ENCODE assay signal across 2 cellular contexts in genomic region chr5:136251502-136251901, GRCh38.
TF ChIP-seq lines count a peak whose summit lies in the region.

No MANE protein-coding gene starts in this region.

TF ChIP-seq in GM23338, 12 proteins besides CTCF, POLR2A, EP300 and RAD21 (continued from another document):
- TF ChIP-seq, protein P1, sequence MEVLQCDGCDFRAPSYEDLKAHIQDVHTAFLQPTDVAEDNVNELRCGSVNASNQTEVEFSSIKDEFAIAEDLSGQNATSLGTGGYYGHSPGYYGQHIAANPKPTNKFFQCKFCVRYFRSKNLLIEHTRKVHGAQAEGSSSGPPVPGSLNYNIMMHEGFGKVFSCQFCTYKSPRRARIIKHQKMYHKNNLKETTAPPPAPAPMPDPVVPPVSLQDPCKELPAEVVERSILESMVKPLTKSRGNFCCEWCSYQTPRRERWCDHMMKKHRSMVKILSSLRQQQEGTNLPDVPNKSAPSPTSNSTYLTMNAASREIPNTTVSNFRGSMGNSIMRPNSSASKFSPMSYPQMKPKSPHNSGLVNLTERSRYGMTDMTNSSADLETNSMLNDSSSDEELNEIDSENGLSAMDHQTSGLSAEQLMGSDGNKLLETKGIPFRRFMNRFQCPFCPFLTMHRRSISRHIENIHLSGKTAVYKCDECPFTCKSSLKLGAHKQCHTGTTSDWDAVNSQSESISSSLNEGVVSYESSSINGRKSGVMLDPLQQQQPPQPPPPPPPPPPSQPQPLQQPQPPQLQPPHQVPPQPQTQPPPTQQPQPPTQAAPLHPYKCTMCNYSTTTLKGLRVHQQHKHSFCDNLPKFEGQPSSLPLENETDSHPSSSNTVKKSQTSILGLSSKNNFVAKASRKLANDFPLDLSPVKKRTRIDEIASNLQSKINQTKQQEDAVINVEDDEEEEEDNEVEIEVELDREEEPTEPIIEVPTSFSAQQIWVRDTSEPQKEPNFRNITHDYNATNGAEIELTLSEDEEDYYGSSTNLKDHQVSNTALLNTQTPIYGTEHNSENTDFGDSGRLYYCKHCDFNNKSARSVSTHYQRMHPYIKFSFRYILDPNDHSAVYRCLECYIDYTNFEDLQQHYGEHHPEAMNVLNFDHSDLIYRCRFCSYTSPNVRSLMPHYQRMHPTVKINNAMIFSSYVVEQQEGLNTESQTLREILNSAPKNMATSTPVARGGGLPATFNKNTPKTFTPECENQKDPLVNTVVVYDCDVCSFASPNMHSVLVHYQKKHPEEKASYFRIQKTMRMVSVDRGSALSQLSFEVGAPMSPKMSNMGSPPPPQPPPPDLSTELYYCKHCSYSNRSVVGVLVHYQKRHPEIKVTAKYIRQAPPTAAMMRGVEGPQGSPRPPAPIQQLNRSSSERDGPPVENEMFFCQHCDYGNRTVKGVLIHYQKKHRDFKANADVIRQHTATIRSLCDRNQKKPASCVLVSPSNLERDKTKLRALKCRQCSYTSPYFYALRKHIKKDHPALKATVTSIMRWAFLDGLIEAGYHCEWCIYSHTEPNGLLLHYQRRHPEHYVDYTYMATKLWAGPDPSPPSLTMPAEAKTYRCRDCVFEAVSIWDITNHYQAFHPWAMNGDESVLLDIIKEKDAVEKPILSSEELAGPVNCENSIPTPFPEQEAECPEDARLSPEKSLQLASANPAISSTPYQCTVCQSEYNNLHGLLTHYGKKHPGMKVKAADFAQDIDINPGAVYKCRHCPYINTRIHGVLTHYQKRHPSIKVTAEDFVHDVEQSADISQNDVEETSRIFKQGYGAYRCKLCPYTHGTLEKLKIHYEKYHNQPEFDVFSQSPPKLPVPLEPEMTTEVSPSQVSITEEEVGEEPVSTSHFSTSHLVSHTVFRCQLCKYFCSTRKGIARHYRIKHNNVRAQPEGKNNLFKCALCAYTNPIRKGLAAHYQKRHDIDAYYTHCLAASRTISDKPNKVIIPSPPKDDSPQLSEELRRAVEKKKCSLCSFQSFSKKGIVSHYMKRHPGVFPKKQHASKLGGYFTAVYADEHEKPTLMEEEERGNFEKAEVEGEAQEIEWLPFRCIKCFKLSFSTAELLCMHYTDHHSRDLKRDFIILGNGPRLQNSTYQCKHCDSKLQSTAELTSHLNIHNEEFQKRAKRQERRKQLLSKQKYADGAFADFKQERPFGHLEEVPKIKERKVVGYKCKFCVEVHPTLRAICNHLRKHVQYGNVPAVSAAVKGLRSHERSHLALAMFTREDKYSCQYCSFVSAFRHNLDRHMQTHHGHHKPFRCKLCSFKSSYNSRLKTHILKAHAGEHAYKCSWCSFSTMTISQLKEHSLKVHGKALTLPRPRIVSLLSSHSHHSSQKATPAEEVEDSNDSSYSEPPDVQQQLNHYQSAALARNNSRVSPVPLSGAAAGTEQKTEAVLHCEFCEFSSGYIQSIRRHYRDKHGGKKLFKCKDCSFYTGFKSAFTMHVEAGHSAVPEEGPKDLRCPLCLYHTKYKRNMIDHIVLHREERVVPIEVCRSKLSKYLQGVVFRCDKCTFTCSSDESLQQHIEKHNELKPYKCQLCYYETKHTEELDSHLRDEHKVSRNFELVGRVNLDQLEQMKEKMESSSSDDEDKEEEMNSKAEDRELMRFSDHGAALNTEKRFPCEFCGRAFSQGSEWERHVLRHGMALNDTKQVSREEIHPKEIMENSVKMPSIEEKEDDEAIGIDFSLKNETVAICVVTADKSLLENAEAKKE (CRISPR knock-in tag; IDR thresholded peaks at IDR 0.05), result no peak
- TF ChIP-seq EZH2phosphoT487 (IDR thresholded peaks at IDR 0.05; ENCODE audit: unreplicated experiment) (no peak), NANOG (IDR thresholded peaks at IDR 0.05; ENCODE audit: borderline replicate concordance) (no peak), ZNF114 (CRISPR knock-in tag; IDR thresholded peaks at IDR 0.05) (no peak), CREB1 (CRISPR knock-in tag; IDR thresholded peaks at IDR 0.05; ENCODE audit: low read depth) (no peak), ZNF331 (CRISPR knock-in tag; IDR thresholded peaks at IDR 0.05; ENCODE audit: low read depth) (no peak), EZH2 (IDR thresholded peaks at IDR 0.05; ENCODE audit: low read depth, unreplicated experiment) (no peak), STAT1 (IDR thresholded peaks at IDR 0.05; ENCODE audit: unreplicated experiment) (no peak), JUNB (IDR thresholded peaks at IDR 0.05; ENCODE audit: unreplicated experiment) (no peak)
- TF ChIP-seq, protein P2, sequence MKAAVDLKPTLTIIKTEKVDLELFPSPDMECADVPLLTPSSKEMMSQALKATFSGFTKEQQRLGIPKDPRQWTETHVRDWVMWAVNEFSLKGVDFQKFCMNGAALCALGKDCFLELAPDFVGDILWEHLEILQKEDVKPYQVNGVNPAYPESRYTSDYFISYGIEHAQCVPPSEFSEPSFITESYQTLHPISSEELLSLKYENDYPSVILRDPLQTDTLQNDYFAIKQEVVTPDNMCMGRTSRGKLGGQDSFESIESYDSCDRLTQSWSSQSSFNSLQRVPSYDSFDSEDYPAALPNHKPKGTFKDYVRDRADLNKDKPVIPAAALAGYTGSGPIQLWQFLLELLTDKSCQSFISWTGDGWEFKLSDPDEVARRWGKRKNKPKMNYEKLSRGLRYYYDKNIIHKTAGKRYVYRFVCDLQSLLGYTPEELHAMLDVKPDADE (IDR thresholded peaks at IDR 0.05), result no peak
- TF ChIP-seq, protein P3, sequence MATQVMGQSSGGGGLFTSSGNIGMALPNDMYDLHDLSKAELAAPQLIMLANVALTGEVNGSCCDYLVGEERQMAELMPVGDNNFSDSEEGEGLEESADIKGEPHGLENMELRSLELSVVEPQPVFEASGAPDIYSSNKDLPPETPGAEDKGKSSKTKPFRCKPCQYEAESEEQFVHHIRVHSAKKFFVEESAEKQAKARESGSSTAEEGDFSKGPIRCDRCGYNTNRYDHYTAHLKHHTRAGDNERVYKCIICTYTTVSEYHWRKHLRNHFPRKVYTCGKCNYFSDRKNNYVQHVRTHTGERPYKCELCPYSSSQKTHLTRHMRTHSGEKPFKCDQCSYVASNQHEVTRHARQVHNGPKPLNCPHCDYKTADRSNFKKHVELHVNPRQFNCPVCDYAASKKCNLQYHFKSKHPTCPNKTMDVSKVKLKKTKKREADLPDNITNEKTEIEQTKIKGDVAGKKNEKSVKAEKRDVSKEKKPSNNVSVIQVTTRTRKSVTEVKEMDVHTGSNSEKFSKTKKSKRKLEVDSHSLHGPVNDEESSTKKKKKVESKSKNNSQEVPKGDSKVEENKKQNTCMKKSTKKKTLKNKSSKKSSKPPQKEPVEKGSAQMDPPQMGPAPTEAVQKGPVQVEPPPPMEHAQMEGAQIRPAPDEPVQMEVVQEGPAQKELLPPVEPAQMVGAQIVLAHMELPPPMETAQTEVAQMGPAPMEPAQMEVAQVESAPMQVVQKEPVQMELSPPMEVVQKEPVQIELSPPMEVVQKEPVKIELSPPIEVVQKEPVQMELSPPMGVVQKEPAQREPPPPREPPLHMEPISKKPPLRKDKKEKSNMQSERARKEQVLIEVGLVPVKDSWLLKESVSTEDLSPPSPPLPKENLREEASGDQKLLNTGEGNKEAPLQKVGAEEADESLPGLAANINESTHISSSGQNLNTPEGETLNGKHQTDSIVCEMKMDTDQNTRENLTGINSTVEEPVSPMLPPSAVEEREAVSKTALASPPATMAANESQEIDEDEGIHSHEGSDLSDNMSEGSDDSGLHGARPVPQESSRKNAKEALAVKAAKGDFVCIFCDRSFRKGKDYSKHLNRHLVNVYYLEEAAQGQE (IDR thresholded peaks at IDR 0.05; ENCODE audit: unreplicated experiment), result no peak

TF ChIP-seq in H1, 55 proteins besides CTCF, POLR2A, EP300 and RAD21 (continued from another document):
- TF ChIP-seq POU5F1 (IDR thresholded peaks at IDR 0.05; ENCODE audit: low read depth, low read length), result no peak
- TF ChIP-seq TAF1 (IDR thresholded peaks at IDR 0.05; ENCODE audit: low read depth, low read length), result no peak
